ENCODE assay signal across 13 cellular contexts in genomic region chr6:32840604-32841246, GRCh38. TPM values are rescaled to one million over a fixed set of nuclear protein-coding genes. Genes with fewer than 3 reads are reported as not detected.
A peak's percentile ranks its signal among the peaks of the same experiment; 100 is the strongest.
DNase-seq lines count a peak whose midpoint lies in the region; ATAC-seq, FAIRE-seq and TF ChIP-seq lines count a peak whose summit lies in the region.
"Had no signal": no experiment of that assay in that cellular context is flagged by ENCODE, and none has a peak within 500 bp of the region (broad histone marks: within the 10 kb centered on the region; RNA-seq: fewer than 3 reads in every experiment).

No MANE protein-coding gene starts in this region.

- peaks cover 55% of the 10 kb centered on the region for H3K36me3 Mint-ChIP-seq in T-cell

- DNase-seq in activated naive CD4-positive, alpha-beta T cell treated with Interleukin-2 at 50 U/mL for 16 hours: peak; percentile 29
- DNase-seq in activated naive CD4-positive, alpha-beta T cell (lab: John Stamatoyannopoulos, UW): no peak
- DNase-seq in T-cell: peak in 2 of 34 experiments; percentile 14 to 18
- no peak for DNase-seq in effector memory CD4-positive, alpha-beta T cell
- DNase-seq in stomach: no peak
- no peak for DNase-seq in HTR-8/SVneo (ENCODE audit: insufficient read length, low spot score)
- no peak for DNase-seq in NCI-H2227 (lab: John Stamatoyannopoulos, UW; ENCODE audit: unreplicated experiment)
- no peak for DNase-seq in NCI-H82 treated with DMSO at 0.1 percent for 48 hours (lab: John Stamatoyannopoulos, UW; ENCODE audit: unreplicated experiment)
- DNase-seq: mesendoderm, NCI-H1105 treated with DMSO at 0.1 percent for 48 hours, thyroid gland had no signal

- no peak overlapping the region for H3K4me3 ChIP-seq in effector memory CD4-positive, alpha-beta T cell (ENCODE audit: insufficient read depth, low read depth, low read length, poor library complexity, severe bottlenecking)
- H3K4me3 ChIP-seq in stomach: peak overlapping the region in 1 of 4 donors; percentile 61
- H3K4me3 ChIP-seq: breast epithelium, thyroid gland had no signal

- CTCF ChIA-PET in T-cell (lab: Charles Lee): interaction anchor here in 1 of 2 donors (0.6 to 5.8 kb wide), 4 partner anchors 15 to 717 kb away, joined by 3 to 236 read pairs (median 113); partner anchors contain the start of genes PSMB9 and TAP1

- peaks cover 69 to 77% (median 75%) of the 10 kb centered on the region in 3 donors for H3K4me1 Mint-ChIP-seq in T-cell

- ATAC-seq in T-cell (replicated peaks in 1 of 4): no peak

- TF ChIP-seq CTCF in stomach (IDR thresholded peaks at IDR 0.05): no peak

- H3K27me3 ChIP-seq in effector memory CD4-positive, alpha-beta T cell (replicated peaks; ENCODE audit: control insufficient read depth, insufficient read depth, low read length, poor library complexity, severe bottlenecking): no peaks in the 10 kb centered on the region
- H3K27me3 ChIP-seq in stomach: no peaks in the 10 kb centered on the region
- H3K27me3 ChIP-seq: breast epithelium, thyroid gland had no signal

- no peak for TF ChIP-seq EP300 in stomach (IDR thresholded peaks at IDR 0.05)

- WGBS in stomach, 5 donors: 78 to 88% (median 78%) methylated on average over 9 of the region's 9 CpGs

- H3K4me1 ChIP-seq in effector memory CD4-positive, alpha-beta T cell (ENCODE audit: control insufficient read depth, insufficient read depth, low read length, poor library complexity, severe bottlenecking): peaks cover 52% of the 10 kb centered on the region
- peaks cover 27 to 59% (median 43%) of the 10 kb centered on the region in 4 donors for H3K4me1 ChIP-seq in stomach

- FAIRE-seq in HTR-8/SVneo (lab: Jason Lieb, UNC): no peak

- peak overlapping the region; percentile 100 for H3K27ac Mint-ChIP-seq in T-cell

- no peak for TF ChIP-seq POLR2A in stomach (IDR thresholded peaks at IDR 0.05)

- no peaks in the 10 kb centered on the region for H3K9me3 ChIP-seq in effector memory CD4-positive, alpha-beta T cell (ENCODE audit: control insufficient read depth, low read length)
- no peaks in the 10 kb centered on the region for H3K9me3 ChIP-seq in stomach
- H3K9me3 ChIP-seq: breast epithelium, thyroid gland had no signal

- intact Hi-C loops in stomach (cut with DNase I; ENCODE audit: low total_unique reads): no loop called here

- H3K27ac ChIP-seq in effector memory CD4-positive, alpha-beta T cell (ENCODE audit: insufficient read depth, low read length, poor library complexity, severe bottlenecking): peak overlapping the region; percentile 54
- H3K27ac ChIP-seq in stomach: peak overlapping the region in 3 of 5 donors; percentile 34 to 98 (median 96)
- H3K27ac ChIP-seq: thyroid gland had no signal

- H3K9me3 Mint-ChIP-seq in T-cell: no peaks in the 10 kb centered on the region

- H3K4me3 Mint-ChIP-seq in T-cell: peak overlapping the region; percentile 49 to 100 (median 98)

- peaks cover 19% of the 10 kb centered on the region for H3K36me3 ChIP-seq in effector memory CD4-positive, alpha-beta T cell (ENCODE audit: control insufficient read depth, insufficient read depth, low read length)
- peaks cover 3 to 43% (median 31%) of the 10 kb centered on the region in 4 donors for H3K36me3 ChIP-seq in stomach
- H3K36me3 ChIP-seq: breast epithelium had no signal

- H3K27me3 Mint-ChIP-seq in T-cell: no peaks in the 10 kb centered on the region

- POLR2A ChIA-PET in T-cell (lab: Charles Lee): interaction anchor here (0.6 to 1.1 kb wide), 2 partner anchors 13 to 114 kb away, joined by 3 to 4 read pairs; partner anchors contain the start of gene PSMB9 (in 1 of the 2)

RNA-seq across cellular contexts. Expression of gene TAP2, which starts 2.2 kb away (rescaled TPM):
- total RNA-seq in T-cell (100 to 1,000 TPM; 116 to 147 (median 140) TPM), stomach (100 to 1,000 TPM in 1 of 5 donors, 10 to 100 TPM in 3, 1 to 10 TPM in 1; 3.8 to 449 (median 12.2) TPM)
- polyA plus RNA-seq in stomach: 10 to 100 TPM in 1 of 3 donors, 1 to 10 TPM in 2; 1.2 to 24.6 (median 4.4) TPM

RNA-seq across cellular contexts. Expression of gene PSMB8, which starts 3.1 kb away (rescaled TPM):
- total RNA-seq in T-cell (100 to 1,000 TPM; 131 to 171 (median 150) TPM), stomach (10 to 100 TPM in 3 of 5 donors, 1 to 10 TPM in 2; 2.7 to 32.1 (median 16.7) TPM)
- 100 to 1,000 TPM in 2 of 3 donors, 10 to 100 TPM in 1; 88.6 to 177 (median 124) TPM for polyA plus RNA-seq in stomach

RNA-seq across cellular contexts. Expression of gene TAP1, which starts 12.8 kb away (rescaled TPM):
- 100 to 1,000 TPM; 117 to 163 (median 147) TPM for total RNA-seq in T-cell
- total RNA-seq in stomach: 10 to 100 TPM; 16.0 to 54.7 (median 29.6) TPM
- 100 to 1,000 TPM in 1 of 3 donors, 10 to 100 TPM in 2; 10.8 to 117 (median 15.5) TPM for polyA plus RNA-seq in stomach

RNA-seq across cellular contexts. Expression of gene PSMB9, which starts 13.3 kb away (rescaled TPM):
- total RNA-seq in T-cell: 100 to 1,000 TPM; 110 to 173 (median 134) TPM
- total RNA-seq in stomach: 10 to 100 TPM in 1 of 5 donors, 1 to 10 TPM in 4; 5.4 to 18.7 (median 6.8) TPM
- 100 to 1,000 TPM in 1 of 3 donors, 10 to 100 TPM in 2; 33.2 to 107 (median 91.6) TPM for polyA plus RNA-seq in stomach

RNA-seq across cellular contexts. Expression of gene HLA-DOB, which starts 23.9 kb away (rescaled TPM):
- total RNA-seq in T-cell: 1 to 10 TPM; 3.3 to 8.2 (median 3.9) TPM
- total RNA-seq in stomach: 10 to 100 TPM in 1 of 5 donors, 1 to 10 TPM in 2, not detected in 2; 1.3 to 62.9 (median 2.9) TPM
- polyA plus RNA-seq in stomach: 1 to 10 TPM in 2 of 3 donors, under 1 TPM in 1; 0.81 to 5.0 (median 1.2) TPM
- total RNA-seq: pulmonary artery endothelial cell had no signal
